1 cellular context compared by ENCODE assay signal in the genomic region with DNA sequence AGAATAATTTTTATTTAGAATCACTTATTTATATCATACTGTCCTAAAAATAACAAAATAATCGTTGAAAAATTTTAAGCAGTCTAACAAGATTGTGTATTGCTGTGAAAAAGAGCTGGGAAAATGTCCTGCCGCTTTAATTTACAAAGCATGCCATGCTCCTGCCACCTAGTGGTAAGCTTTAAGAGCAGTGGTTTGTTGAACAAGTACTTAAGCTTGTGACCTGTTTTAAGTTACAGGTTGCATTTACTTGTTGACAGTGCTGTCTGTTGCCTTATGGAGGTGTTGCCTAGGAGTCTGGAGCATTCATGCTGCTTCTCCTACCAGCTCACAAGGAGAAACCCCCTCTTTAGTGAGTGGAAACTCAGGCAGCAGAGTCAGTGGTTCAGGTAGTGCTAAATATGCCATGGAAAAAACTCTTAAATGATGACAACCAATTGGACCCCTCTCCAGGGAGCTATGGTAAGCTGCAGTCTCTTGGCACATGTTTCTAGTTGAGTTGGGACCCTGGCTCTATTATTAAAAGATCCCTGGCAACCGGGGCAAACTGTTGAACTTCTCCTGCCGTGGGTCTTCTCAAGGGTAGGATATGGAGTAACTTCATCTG.
TF ChIP-seq lines count a peak whose summit lies in the region.

No MANE protein-coding gene starts in this region.

TF ChIP-seq in K562, 482 proteins besides CTCF, POLR2A, EP300 and RAD21 (continued from another document):
- TF ChIP-seq, protein P1, sequence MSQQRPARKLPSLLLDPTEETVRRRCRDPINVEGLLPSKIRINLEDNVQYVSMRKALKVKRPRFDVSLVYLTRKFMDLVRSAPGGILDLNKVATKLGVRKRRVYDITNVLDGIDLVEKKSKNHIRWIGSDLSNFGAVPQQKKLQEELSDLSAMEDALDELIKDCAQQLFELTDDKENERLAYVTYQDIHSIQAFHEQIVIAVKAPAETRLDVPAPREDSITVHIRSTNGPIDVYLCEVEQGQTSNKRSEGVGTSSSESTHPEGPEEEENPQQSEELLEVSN (IDR thresholded peaks at IDR 0.05; ENCODE audit: borderline replicate concordance in 1 of 2, extremely low read depth in 1 of 2, insufficient read depth in 1 of 2, insufficient read length in 1 of 2, low read depth in 1 of 2, low read length in 1 of 2, poor library complexity in 1 of 2, severe bottlenecking in 1 of 2) = no peak
- no peak for TF ChIP-seq SLC30A9 (CRISPR knock-in tag; IDR thresholded peaks at IDR 0.05)
- TF ChIP-seq LEF1 (IDR thresholded peaks at IDR 0.05) = no peak
- TF ChIP-seq, protein P2, sequence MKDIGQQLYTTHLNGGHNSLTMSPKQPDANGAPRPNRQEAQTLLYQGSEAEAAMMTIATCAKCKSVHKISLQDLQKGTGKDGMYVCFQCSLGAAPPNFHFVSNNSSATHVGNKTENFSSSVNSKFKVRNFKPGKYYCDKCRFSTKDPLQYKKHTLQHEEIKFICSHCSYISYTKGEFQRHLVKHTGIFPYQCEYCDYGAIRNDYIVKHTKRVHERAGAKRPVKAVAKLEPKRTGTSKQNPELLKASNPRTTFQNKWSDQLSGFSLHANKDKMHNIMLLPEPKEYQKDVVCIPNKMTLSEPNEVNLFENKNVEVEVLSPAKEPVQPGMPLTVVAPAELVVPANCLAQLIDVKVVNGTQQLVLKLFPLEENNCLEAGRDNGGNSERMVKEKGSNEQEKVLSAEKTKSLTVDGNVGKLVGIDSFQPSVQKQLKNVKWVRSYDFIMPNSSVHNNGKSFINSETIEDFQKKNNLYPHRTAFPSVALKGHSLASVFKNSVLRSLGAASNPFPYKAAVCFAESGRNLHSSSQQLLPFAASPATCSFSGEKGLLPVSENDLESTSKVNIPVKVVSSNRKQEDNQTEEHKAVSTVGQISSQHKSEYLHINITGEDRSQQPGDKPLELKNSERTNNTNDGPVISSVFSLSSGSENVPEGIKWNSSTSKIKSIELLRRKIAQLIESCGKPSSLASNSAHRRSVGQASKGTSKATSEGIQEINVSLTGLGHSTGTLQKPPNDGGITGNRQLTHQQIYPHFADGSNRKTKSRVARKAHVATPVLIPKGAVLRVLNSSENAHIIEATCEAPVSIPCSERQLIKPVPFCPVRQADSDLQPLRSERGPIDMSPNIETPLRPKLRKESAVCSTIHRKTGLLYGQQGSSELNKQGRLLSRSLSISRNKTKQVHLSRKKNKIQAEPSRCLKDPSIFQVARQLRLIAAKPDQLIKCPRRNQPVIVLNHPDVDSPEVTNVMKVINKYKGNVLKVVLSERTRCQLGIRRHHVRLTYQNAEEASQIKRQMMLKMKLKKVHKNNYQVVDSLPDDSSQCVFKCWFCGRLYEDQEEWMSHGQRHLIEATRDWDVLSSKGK (CRISPR knock-in tag; IDR thresholded peaks at IDR 0.05) = no peak
- no peak for TF ChIP-seq SRF (CRISPR knock-in tag; IDR thresholded peaks at IDR 0.05)
- no peak for TF ChIP-seq JUND (IDR thresholded peaks at IDR 0.05; ENCODE audit: borderline replicate concordance, low read depth, low read length)
- TF ChIP-seq JUND (tag; IDR thresholded peaks at IDR 0.05; ENCODE audit: borderline replicate concordance, low read depth, low read length) = no peak
- TF ChIP-seq, protein P3, sequence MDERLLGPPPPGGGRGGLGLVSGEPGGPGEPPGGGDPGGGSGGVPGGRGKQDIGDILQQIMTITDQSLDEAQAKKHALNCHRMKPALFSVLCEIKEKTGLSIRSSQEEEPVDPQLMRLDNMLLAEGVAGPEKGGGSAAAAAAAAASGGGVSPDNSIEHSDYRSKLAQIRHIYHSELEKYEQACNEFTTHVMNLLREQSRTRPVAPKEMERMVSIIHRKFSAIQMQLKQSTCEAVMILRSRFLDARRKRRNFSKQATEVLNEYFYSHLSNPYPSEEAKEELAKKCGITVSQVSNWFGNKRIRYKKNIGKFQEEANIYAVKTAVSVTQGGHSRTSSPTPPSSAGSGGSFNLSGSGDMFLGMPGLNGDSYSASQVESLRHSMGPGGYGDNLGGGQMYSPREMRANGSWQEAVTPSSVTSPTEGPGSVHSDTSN (CRISPR knock-in tag; IDR thresholded peaks at IDR 0.05; ENCODE audit: low read depth) = no peak
- TF ChIP-seq, protein P3 (tag; conservative IDR thresholded peaks at IDR 0.05; ENCODE audit: low read depth) = no peak
- TF ChIP-seq, protein P4, sequence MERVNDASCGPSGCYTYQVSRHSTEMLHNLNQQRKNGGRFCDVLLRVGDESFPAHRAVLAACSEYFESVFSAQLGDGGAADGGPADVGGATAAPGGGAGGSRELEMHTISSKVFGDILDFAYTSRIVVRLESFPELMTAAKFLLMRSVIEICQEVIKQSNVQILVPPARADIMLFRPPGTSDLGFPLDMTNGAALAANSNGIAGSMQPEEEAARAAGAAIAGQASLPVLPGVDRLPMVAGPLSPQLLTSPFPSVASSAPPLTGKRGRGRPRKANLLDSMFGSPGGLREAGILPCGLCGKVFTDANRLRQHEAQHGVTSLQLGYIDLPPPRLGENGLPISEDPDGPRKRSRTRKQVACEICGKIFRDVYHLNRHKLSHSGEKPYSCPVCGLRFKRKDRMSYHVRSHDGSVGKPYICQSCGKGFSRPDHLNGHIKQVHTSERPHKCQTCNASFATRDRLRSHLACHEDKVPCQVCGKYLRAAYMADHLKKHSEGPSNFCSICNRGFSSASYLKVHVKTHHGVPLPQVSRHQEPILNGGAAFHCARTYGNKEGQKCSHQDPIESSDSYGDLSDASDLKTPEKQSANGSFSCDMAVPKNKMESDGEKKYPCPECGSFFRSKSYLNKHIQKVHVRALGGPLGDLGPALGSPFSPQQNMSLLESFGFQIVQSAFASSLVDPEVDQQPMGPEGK (CRISPR knock-in tag; IDR thresholded peaks at IDR 0.05; ENCODE audit: borderline replicate concordance) = no peak
- TF ChIP-seq, protein P5, sequence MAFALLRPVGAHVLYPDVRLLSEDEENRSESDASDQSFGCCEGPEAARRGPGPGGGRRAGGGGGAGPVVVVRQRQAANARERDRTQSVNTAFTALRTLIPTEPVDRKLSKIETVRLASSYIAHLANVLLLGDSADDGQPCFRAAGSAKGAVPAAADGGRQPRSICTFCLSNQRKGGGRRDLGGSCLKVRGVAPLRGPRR (CRISPR knock-in tag; IDR thresholded peaks at IDR 0.05) = no peak
